In the genomic region with DNA sequence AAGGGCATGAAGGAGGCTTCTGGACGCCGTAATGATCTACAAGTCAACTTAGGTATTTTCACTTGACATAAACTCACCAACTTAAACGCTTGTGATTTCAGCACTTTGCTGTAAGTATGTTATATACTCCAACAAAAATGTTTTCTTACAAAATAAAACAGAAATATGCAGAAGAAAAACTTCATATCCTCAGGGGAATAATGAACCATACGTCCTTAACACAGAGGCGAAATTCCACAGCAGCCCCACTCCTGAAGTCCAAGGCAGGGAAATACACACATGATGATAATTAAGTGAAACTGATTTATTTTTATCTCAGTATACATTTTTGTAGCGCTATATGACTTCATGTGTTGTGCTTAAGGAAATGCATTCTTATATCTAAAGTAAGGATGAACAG, we compare ENCODE assay signal across 28 cellular contexts.
"Had no signal": no experiment of that assay in that cellular context is flagged by ENCODE, and none has a peak within 500 bp of the region (broad histone marks: within the 10 kb centered on the region; RNA-seq: fewer than 3 reads in every experiment).

No MANE protein-coding gene starts in this region.

- H3K4me3 ChIP-seq: SK-N-MC had no signal

- DNase-seq: activated CD4-positive, alpha-beta memory T cell treated with anti-CD3 and anti-CD28 coated beads, Interleukin-2, amount 10 ng/mL, durations not matched to agents 7 days and 5 days; activated CD4-positive, alpha-beta T cell treated with anti-CD3 and anti-CD28 coated beads for 36 hours; activated CD4-positive, alpha-beta T cell treated with anti-CD3 and anti-CD28 coated beads, Interleukin-2, amount 50 U/mL, for 1 hour; activated gamma-delta T cell; activated naive CD4-positive, alpha-beta T cell treated with anti-CD3 and anti-CD28 coated beads for 36 hours; activated T-cell treated with anti-CD3 and anti-CD28 coated beads for 4 hours; activated T-cell treated with anti-CD3 and anti-CD28 coated beads, Interleukin-2, amount 50 U/mL, for 48 hours; amygdala; caudate nucleus; Kasumi-1; KBM-7; NCI-H1048; NCI-H146; NCI-H1930; NCI-H2171; NCI-H2227 treated with DMSO at 0.1 percent for 48 hours; NCI-H446 treated with DMSO at 0.1 percent for 48 hours; NCI-H526; NCI-H82; NK-92 treated with Interleukin-12 subunit alpha and Interleukin-12 subunit beta, amount 100 ng/mL, for 24 hours; OCI-M1; RPMI8226; T-cell; WERI-Rb-1 had no signal

- H3K27ac ChIP-seq: SK-N-MC, WERI-Rb-1 had no signal

- ATAC-seq: activated CD4-positive, alpha-beta T cell treated with anti-CD3 and anti-CD28 coated beads for 36 hours; activated T-helper 17 cell treated with anti-CD3 and anti-CD28 coated beads, Interleukin-2, amount 50 U/mL, for 72 hours; Panc1; Right ventricle myocardium inferior; T-cell had no signal

- H3K36me3 ChIP-seq: WERI-Rb-1 had no signal
